22 cellular contexts compared by ENCODE assay signal in genomic region chr1:161929137-161929536, GRCh38.
"Had no signal": no experiment of that assay in that cellular context is flagged by ENCODE, and none has a peak within 500 bp of the region (broad histone marks: within the 10 kb centered on the region; RNA-seq: fewer than 3 reads in every experiment).

No MANE protein-coding gene starts in this region.

- H3K9me3 ChIP-seq: esophagus muscularis mucosa, gastrocnemius medialis, heart right ventricle, neutrophil, prostate gland, right lobe of liver, transverse colon had no signal

- FAIRE-seq: islet of Langerhans had no signal

- H3K27me3 Mint-ChIP-seq: naive thymus-derived CD8-positive, alpha-beta T cell; stimulated activated naive CD8-positive, alpha-beta T cell treated with anti-CD3 and anti-CD28 coated beads, Interleukin-15, Interleukin-2, amounts not matched to agents 100 ng/mL and 50 ng/mL, for 24 hours had no signal

- H3K4me3 Mint-ChIP-seq: naive thymus-derived CD8-positive, alpha-beta T cell; stimulated activated effector memory CD8-positive, alpha-beta T cell treated with anti-CD3 and anti-CD28 coated beads, Interleukin-12 subunit alpha, Interleukin-12 subunit beta, amount 100 ng/mL, for 72 hours; stimulated activated naive CD8-positive, alpha-beta T cell treated with anti-CD3 and anti-CD28 coated beads, Interleukin-15, Interleukin-2, amounts not matched to agents 100 ng/mL and 50 ng/mL, for 24 hours had no signal

- H3K9me3 Mint-ChIP-seq: stimulated activated effector memory CD8-positive, alpha-beta T cell treated with anti-CD3 and anti-CD28 coated beads, Interleukin-12 subunit alpha, Interleukin-12 subunit beta, amount 100 ng/mL, for 72 hours; stimulated activated naive CD8-positive, alpha-beta T cell treated with anti-CD3 and anti-CD28 coated beads, Interleukin-15, Interleukin-2, amounts not matched to agents 100 ng/mL and 50 ng/mL, for 24 hours had no signal

- DNase-seq: cortex of kidney; dorsolateral prefrontal cortex; effector CD8-positive, alpha-beta T cell; gastrocnemius medialis; heart right ventricle; hypothalamus; kidney glomerular epithelial cell; mammary epithelial cell; naive thymus-derived CD8-positive, alpha-beta T cell; retina; right lobe of liver; stimulated activated CD4-positive, alpha-beta T cell treated with anti-CD3 and anti-CD28 coated beads, Interleukin-4, amount 100 ng/mL, for 1 hour; stimulated activated CD8-positive, alpha-beta memory T cell treated with anti-CD3 and anti-CD28 coated beads, Interleukin-4, amount 100 ng/mL, for 48 hours; transverse colon had no signal

- H3K4me3 ChIP-seq: dorsolateral prefrontal cortex, esophagus muscularis mucosa, gastrocnemius medialis, heart right ventricle, prostate gland, right lobe of liver, transverse colon had no signal

- H3K4me1 ChIP-seq: parathyroid adenoma, prostate gland had no signal

- H3K27ac Mint-ChIP-seq: stimulated activated effector memory CD8-positive, alpha-beta T cell treated with anti-CD3 and anti-CD28 coated beads, Interleukin-12 subunit alpha, Interleukin-12 subunit beta, amount 100 ng/mL, for 72 hours; stimulated activated naive CD8-positive, alpha-beta T cell treated with anti-CD3 and anti-CD28 coated beads, Interleukin-15, Interleukin-2, amounts not matched to agents 100 ng/mL and 50 ng/mL, for 24 hours had no signal

- H2AFZ ChIP-seq: parathyroid adenoma had no signal

- H3K36me3 Mint-ChIP-seq: stimulated activated effector memory CD8-positive, alpha-beta T cell treated with anti-CD3 and anti-CD28 coated beads, Interleukin-12 subunit alpha, Interleukin-12 subunit beta, amount 100 ng/mL, for 72 hours had no signal

- H3K36me3 ChIP-seq: esophagus muscularis mucosa, gastrocnemius medialis, heart right ventricle, neutrophil, prostate gland had no signal

- H3K27me3 ChIP-seq: dorsolateral prefrontal cortex, esophagus muscularis mucosa, gastrocnemius medialis, heart right ventricle, neutrophil, right lobe of liver, transverse colon had no signal

- H3K9ac ChIP-seq: parathyroid adenoma had no signal

- H3K27ac ChIP-seq: dorsolateral prefrontal cortex, epithelial cell of prostate, esophagus muscularis mucosa, neutrophil, parathyroid adenoma, prostate gland, right lobe of liver, transverse colon had no signal

- ATAC-seq: gastrocnemius medialis; heart right ventricle; naive thymus-derived CD8-positive, alpha-beta T cell; stimulated activated effector memory CD8-positive, alpha-beta T cell treated with anti-CD3 and anti-CD28 coated beads, Interleukin-12 subunit alpha, Interleukin-12 subunit beta, amount 100 ng/mL, for 72 hours had no signal
